ENCODE assay signal across 25 cellular contexts in genomic region chr9:77127071-77127470, GRCh38. TPM values are rescaled to one million over a fixed set of nuclear protein-coding genes. Genes with fewer than 3 reads are reported as not detected.
DNase-seq lines count a peak whose midpoint lies in the region; ATAC-seq, FAIRE-seq and TF ChIP-seq lines count a peak whose summit lies in the region.
"Had no signal": no experiment of that assay in that cellular context is flagged by ENCODE, and none has a peak within 500 bp of the region (broad histone marks: within the 10 kb centered on the region; RNA-seq: fewer than 3 reads in every experiment).

No MANE protein-coding gene starts in this region.

- no peak for ATAC-seq in GM23338
- ATAC-seq: GM12878 had no signal

- DNase-seq in GM23338 (ENCODE audit: low spot score) (no peak), hepatocyte (ENCODE audit: low spot score) (no peak), DMS153 treated with DMSO at 0.1 percent for 48 hours (lab: John Stamatoyannopoulos, UW; ENCODE audit: unreplicated experiment) (no peak), small intestine (no peak)
- DNase-seq in activated CD4-positive, alpha-beta T cell treated with anti-CD3 and anti-CD28 coated beads, Interleukin-2, amount 50 U/mL, for 1 hour = no peak
- DNase-seq: 8988T; ACHN; BE2C; C1 segment of cervical spinal cord; CD4-positive, alpha-beta memory T cell; CD4-positive, CD25-positive, alpha-beta regulatory T cell; CD8-positive, alpha-beta memory T cell; COR-L47; DMS 273 treated with DMSO at 0.1 percent for 48 hours; DMS153; DMS79 treated with DMSO at 0.1 percent for 48 hours; GDM1 had no signal

- H3K27ac ChIP-seq in GM23338 (ENCODE audit: low read depth) (no peak overlapping the region), HUES48 (ENCODE audit: low read depth, low read length) (peak overlapping the region; percentile 23), iPS-20b (ENCODE audit: low read length) (no peak overlapping the region), hepatocyte (no peak overlapping the region), small intestine (ENCODE audit: low read depth in 1 of 2, low read length in 1 of 2) (no peak overlapping the region)
- H3K27ac ChIP-seq: BLaER1 had no signal

- H3K27me3 ChIP-seq in GM23338 (ENCODE audit: insufficient read depth) (no peaks in the 10 kb centered on the region), HUES48 (ENCODE audit: control insufficient read depth, insufficient read depth, low read length) (no peaks in the 10 kb centered on the region; the same call in 1 of the 2 replicates), iPS-20b (ENCODE audit: insufficient read depth, low read length) (no peaks in the 10 kb centered on the region), hepatocyte (no peaks in the 10 kb centered on the region), small intestine (ENCODE audit: control insufficient read depth in 2 of 2, insufficient read depth in 2 of 2, low read length in 2 of 2) (peaks cover 0 to 2% of the 10 kb centered on the region in 2 donors)
- H3K27me3 ChIP-seq: BLaER1 had no signal

- H3F3A ChIP-seq in GM23338 (replicated peaks; ENCODE audit: low read depth) = peaks cover 2% of the 10 kb centered on the region; the same call in 1 of the 2 replicates

- H3K9me2 ChIP-seq in GM23338 (ENCODE audit: insufficient read depth) (no peaks in the 10 kb centered on the region; the same call in 1 of the 2 replicates), hepatocyte (replicated peaks; ENCODE audit: insufficient read depth) (no peaks in the 10 kb centered on the region)

- H3K9me3 Mint-ChIP-seq in GM23338 = peaks cover 40% of the 10 kb centered on the region

- H3K9me3 ChIP-seq in HUES48 (ENCODE audit: control insufficient read depth, insufficient read depth, low read length) (peaks cover 17% of the 10 kb centered on the region), iPS-20b (ENCODE audit: insufficient read depth, low read depth, low read length) (peaks cover 18% of the 10 kb centered on the region), hepatocyte (ENCODE audit: low read depth) (no peaks in the 10 kb centered on the region), small intestine (ENCODE audit: control insufficient read depth, low read depth) (no peaks in the 10 kb centered on the region)
- H3K9me3 ChIP-seq: BLaER1 had no signal

- no peaks in the 10 kb centered on the region for H3K79me2 ChIP-seq in GM23338 (replicated peaks; ENCODE audit: insufficient read depth)
- H3K79me2 ChIP-seq in hepatocyte = no peaks in the 10 kb centered on the region

- TF ChIP-seq CTCF in GM23338 (conservative IDR thresholded peaks at IDR 0.05; ENCODE audit: low read depth in 2 of 2) (no peak), hepatocyte (IDR thresholded peaks at IDR 0.05; ENCODE audit: poor library complexity) (no peak)

- no peak for FAIRE-seq in small intestine (lab: Jason Lieb, UNC)
- FAIRE-seq: A204.1, GM12878, GM12892, GM18507 had no signal

- H3K4me1 ChIP-seq in GM23338 (ENCODE audit: insufficient read depth) = peaks cover 42% of the 10 kb centered on the region
- peaks cover 35% of the 10 kb centered on the region for H3K4me1 ChIP-seq in HUES48 (ENCODE audit: control insufficient read depth, insufficient read depth, low read length)
- H3K4me1 ChIP-seq in iPS-20b (ENCODE audit: insufficient read depth, low read length) = peaks cover 24% of the 10 kb centered on the region; the same call in 1 of the 2 replicates
- no peaks in the 10 kb centered on the region for H3K4me1 ChIP-seq in hepatocyte (ENCODE audit: insufficient read depth)
- H3K4me1 ChIP-seq in small intestine (ENCODE audit: control insufficient read depth in 2 of 2, insufficient read depth in 1 of 2, low read depth in 1 of 2, low read length in 1 of 2) = no peaks in the 10 kb centered on the region
- H3K4me1 ChIP-seq: BE2C, BLaER1 had no signal

- peaks cover 32% of the 10 kb centered on the region for H3K36me3 Mint-ChIP-seq in GM23338 (ENCODE audit: low read depth)
- H3K36me3 Mint-ChIP-seq: CD14-positive monocyte; CD4-positive, alpha-beta memory T cell; CD4-positive, CD25-positive, alpha-beta regulatory T cell had no signal

- no peak overlapping the region for H3K4me3 Mint-ChIP-seq in GM23338
- H3K4me3 Mint-ChIP-seq: CD14-positive monocyte; CD4-positive, alpha-beta memory T cell; CD4-positive, CD25-positive, alpha-beta regulatory T cell; CD8-positive, alpha-beta memory T cell had no signal

- H3K9ac ChIP-seq in HUES48 (ENCODE audit: low read depth, low read length) (no peak overlapping the region), iPS-20b (ENCODE audit: low read depth, low read length) (no peak overlapping the region)
- H3K9ac ChIP-seq: BLaER1 had no signal

- H3K4me1 Mint-ChIP-seq in GM23338 = peaks cover 28% of the 10 kb centered on the region
- H3K4me1 Mint-ChIP-seq: CD14-positive monocyte; CD4-positive, alpha-beta memory T cell; CD4-positive, CD25-positive, alpha-beta regulatory T cell; CD8-positive, alpha-beta memory T cell had no signal

- H3K27me3 Mint-ChIP-seq in GM23338 (ENCODE audit: insufficient read depth, low read depth, poor library complexity) = peaks cover 15% of the 10 kb centered on the region

- no peaks in the 10 kb centered on the region; the same call in 1 of the 2 replicates for H3K36me3 ChIP-seq in GM23338 (ENCODE audit: insufficient read depth)
- no peaks in the 10 kb centered on the region for H3K36me3 ChIP-seq in HUES48 (ENCODE audit: control insufficient read depth, insufficient read depth, low read length)
- H3K36me3 ChIP-seq in iPS-20b (ENCODE audit: insufficient read depth, low read depth, low read length) = no peaks in the 10 kb centered on the region
- no peaks in the 10 kb centered on the region for H3K36me3 ChIP-seq in hepatocyte (replicated peaks; ENCODE audit: insufficient read depth, low read depth)
- H3K36me3 ChIP-seq in small intestine (ENCODE audit: control insufficient read depth in 2 of 2, insufficient read depth in 2 of 2, low read length in 2 of 2) = no peaks in the 10 kb centered on the region
- H3K36me3 ChIP-seq: BE2C, BLaER1 had no signal

- H3K27ac Mint-ChIP-seq in GM23338 = no peak overlapping the region
- H3K27ac Mint-ChIP-seq: CD14-positive monocyte; CD4-positive, alpha-beta memory T cell; CD4-positive, CD25-positive, alpha-beta regulatory T cell; CD8-positive, alpha-beta memory T cell had no signal

- H3K4me2 ChIP-seq in GM23338 (peak overlapping the region; percentile 65), hepatocyte (no peak overlapping the region)
- H3K4me2 ChIP-seq: BLaER1 had no signal

- H2AFZ ChIP-seq in GM23338 (no peak overlapping the region), hepatocyte (no peak overlapping the region)

- 100% methylated on average over 1 of the region's 1 CpG for WGBS in hepatocyte (ENCODE audit: low lambda C conversion rate, missing lambda C conversion rate)
- WGBS in small intestine, 3 donors = 81 to 91% (median 81%) methylated on average over 1 of the region's 1 CpG

- no peaks in the 10 kb centered on the region for H4K20me1 ChIP-seq in GM23338 (replicated peaks; ENCODE audit: insufficient read depth)
- no peaks in the 10 kb centered on the region for H4K20me1 ChIP-seq in hepatocyte (ENCODE audit: insufficient read depth, poor library complexity, severe bottlenecking)
- H4K20me1 ChIP-seq: BLaER1 had no signal

- H3K4me3 ChIP-seq in GM23338 (no peak overlapping the region), HUES48 (ENCODE audit: low read depth, low read length) (no peak overlapping the region), iPS-20b (ENCODE audit: low read length) (0 out of 2 replicates have a peak overlapping the region, but pooled peaks have one; percentile 1), hepatocyte (no peak overlapping the region), small intestine (ENCODE audit: low read depth in 1 of 2, low read length in 2 of 2) (no peak overlapping the region)
- H3K4me3 ChIP-seq: BLaER1, GM12878 had no signal

TF ChIP-seq in GM23338, 12 proteins besides CTCF, POLR2A, EP300 and RAD21 (continues in another document):
- TF ChIP-seq NANOG (IDR thresholded peaks at IDR 0.05; ENCODE audit: borderline replicate concordance) (no peak), ZNF331 (CRISPR knock-in tag; IDR thresholded peaks at IDR 0.05; ENCODE audit: low read depth) (no peak), EZH2 (IDR thresholded peaks at IDR 0.05; ENCODE audit: low read depth, unreplicated experiment) (no peak), POLR2AphosphoS5 (IDR thresholded peaks at IDR 0.05; ENCODE audit: low read depth) (no peak), ETS1 (IDR thresholded peaks at IDR 0.05) (no peak), EZH2phosphoT487 (IDR thresholded peaks at IDR 0.05; ENCODE audit: unreplicated experiment) (no peak), CREB1 (CRISPR knock-in tag; IDR thresholded peaks at IDR 0.05; ENCODE audit: low read depth) (no peak), STAT1 (IDR thresholded peaks at IDR 0.05; ENCODE audit: unreplicated experiment) (no peak), JUNB (IDR thresholded peaks at IDR 0.05; ENCODE audit: unreplicated experiment) (no peak)

RNA-seq across cellular contexts. Expression of gene VPS13A, which starts 50.3 kb away (rescaled TPM):
- 55.8 and 68.1 TPM in 2 replicates for total RNA-seq in GM23338 (2014; rRNA removed; shearing (Covaris generic))
- polyA plus RNA-seq in GM23338 (2016; fragmentation: Nextera tagmentation; extraction: Ambion mirVana) = 38.5 and 45.9 TPM in 2 replicates
- total RNA-seq in hepatocyte = 64.1 and 65.6 TPM in 2 replicates
- polyA plus RNA-seq in hepatocyte = 13.2 and 19.3 TPM in 2 replicates
- polyA plus RNA-seq in small intestine = 10 to 100 TPM; 15.3 to 54.3 (median 21.3) TPM
